ENCODE assay signal across 1 cellular context in genomic region chr4:159102623-159103405, GRCh38.
TF ChIP-seq lines count a peak whose summit lies in the region.

Gene RAPGEF2 (plus strand): TSS chr4:159103079. CDS start chr4:159104163, 1,084 bp downstream.

TF ChIP-seq in neural cell, 6 proteins besides CTCF, POLR2A, EP300 and RAD21 (continued from another document):
- TF ChIP-seq EZH2 (IDR thresholded peaks at IDR 0.05; ENCODE audit: borderline replicate concordance, insufficient read depth, low read length, poor library complexity, severe bottlenecking): no peak
TF ChIP-seq in neural cell: peak in this region for 5.
